8 cellular contexts compared by ENCODE assay signal in the genomic region with DNA sequence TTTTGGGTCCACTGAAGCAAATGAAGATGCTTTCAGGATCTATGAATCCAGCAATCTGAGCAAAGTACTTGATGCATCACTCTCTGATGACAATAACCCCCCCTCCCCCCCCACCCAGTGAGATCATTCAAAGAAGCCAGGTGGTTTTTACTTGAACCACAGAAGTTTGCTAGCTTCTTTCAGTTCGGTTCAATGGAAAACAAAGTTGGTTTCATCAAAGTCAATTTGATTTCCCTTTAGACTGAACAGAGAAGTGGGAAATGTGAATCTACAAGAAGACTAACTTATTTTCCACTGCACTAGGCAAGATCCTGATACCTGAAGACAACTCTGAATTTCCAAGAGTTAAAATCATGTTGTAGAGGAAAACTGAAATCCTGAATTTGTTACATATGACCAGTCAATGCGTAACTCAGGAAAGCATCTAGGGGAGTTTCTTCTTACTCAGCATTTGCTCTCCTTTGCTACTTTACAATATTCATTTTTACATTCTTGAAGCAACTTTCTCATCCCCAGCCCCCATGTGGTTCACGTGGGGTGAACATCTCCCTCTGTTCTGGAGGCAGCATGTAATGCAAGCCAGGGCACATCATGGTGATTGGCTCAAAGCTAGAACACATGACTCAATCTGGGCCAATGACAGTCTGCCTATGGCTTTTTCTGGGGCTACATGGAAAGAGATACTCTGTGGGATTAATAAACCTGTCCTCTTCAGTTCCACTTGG.
DNase-seq lines count a peak whose midpoint lies in the region; ATAC-seq, FAIRE-seq and TF ChIP-seq lines count a peak whose summit lies in the region.

No MANE protein-coding gene starts in this region.

- peak overlapping the region; percentile 43 for H3K4me3 Mint-ChIP-seq in CD4-positive, alpha-beta T cell
- no peak overlapping the region for H3K4me3 Mint-ChIP-seq in astrocyte (ENCODE audit: unreplicated experiment)

- FAIRE-seq in RCC 7860 (lab: Jason Lieb, UNC) (no peak), astrocyte (lab: Jason Lieb, UNC) (peak; percentile 20), HTR-8/SVneo (lab: Jason Lieb, UNC) (no peak)

- ATAC-seq in CD4-positive, alpha-beta T cell (ENCODE audit: poor library complexity), result peak; percentile 80
- ATAC-seq in GM21717 (IDR thresholded peaks at IDR 0.05; ENCODE audit: unreplicated experiment), result peak; percentile 68

- peak overlapping the region; percentile 80 for H3K27ac ChIP-seq in CD4-positive, alpha-beta T cell (ENCODE audit: low read depth, low read length)
- H3K27ac ChIP-seq in astrocyte (ENCODE audit: low read depth, low read length), result no peak overlapping the region

- peaks cover 19% of the 10 kb centered on the region for H3K4me1 ChIP-seq in astrocyte (ENCODE audit: insufficient read depth, low read length)

- DNase-seq in CD4-positive, alpha-beta T cell, result peak in 7 of 10 experiments; percentile 5 to 46 (median 28)
- peak; percentile 37 for DNase-seq in RCC 7860 (ENCODE audit: low spot score)
- no peak for DNase-seq in astrocyte (ENCODE audit: low read depth)
- DNase-seq in stimulated activated CD4-positive, alpha-beta T cell treated with anti-CD3 and anti-CD28 coated beads, TNF-alpha, amount 100 ng/mL, for 24 hours (ENCODE audit: low read depth in 3 of 3), result peak; percentile 40 to 72 (median 71)
- DNase-seq in GM19240 (ENCODE audit: insufficient read length, low spot score), result no peak
- no peak for DNase-seq in MG63
- no peak for DNase-seq in HTR-8/SVneo (ENCODE audit: insufficient read length, low spot score)

- no peak for TF ChIP-seq CTCF in CD4-positive, alpha-beta T cell (IDR thresholded peaks at IDR 0.05)
- TF ChIP-seq CTCF in astrocyte (IDR thresholded peaks at IDR 0.05; ENCODE audit: insufficient read depth, low read depth, low read length), result no peak

- intact Hi-C loops in CD4-positive, alpha-beta T cell (cut with DNase I, micrococcal nuclease), result loop anchor here (1.0 to 5.0 kb wide), 7 partner anchors 54 to 576 kb away; no protein-coding TSS in a partner anchor

- peaks cover 72% of the 10 kb centered on the region for H3K79me2 ChIP-seq in astrocyte (ENCODE audit: insufficient read depth, low read length)

- H3K27me3 ChIP-seq in CD4-positive, alpha-beta T cell (ENCODE audit: control insufficient read depth, insufficient read depth, low read length), result no peaks in the 10 kb centered on the region
- H3K27me3 ChIP-seq in astrocyte (ENCODE audit: insufficient read depth, low read length) (no peaks in the 10 kb centered on the region), MG63 (no peaks in the 10 kb centered on the region)

- no peaks in the 10 kb centered on the region for H3K9me3 Mint-ChIP-seq in CD4-positive, alpha-beta T cell
- peaks cover 2% of the 10 kb centered on the region for H3K9me3 Mint-ChIP-seq in astrocyte (ENCODE audit: unreplicated experiment)

- peaks cover 88% of the 10 kb centered on the region for H3K36me3 Mint-ChIP-seq in CD4-positive, alpha-beta T cell (ENCODE audit: low read depth)
- peaks cover 14% of the 10 kb centered on the region for H3K36me3 Mint-ChIP-seq in astrocyte (ENCODE audit: low read depth, unreplicated experiment)

- peaks cover 89% of the 10 kb centered on the region for H3K4me1 Mint-ChIP-seq in CD4-positive, alpha-beta T cell (ENCODE audit: low read depth)
- peaks cover 20% of the 10 kb centered on the region for H3K4me1 Mint-ChIP-seq in astrocyte (ENCODE audit: low read depth, unreplicated experiment)

- H3K36me3 ChIP-seq in astrocyte (ENCODE audit: insufficient read depth, low read length) (peaks cover 20% of the 10 kb centered on the region), MG63 (peaks cover 6% of the 10 kb centered on the region)

- H3K9ac ChIP-seq in astrocyte (ENCODE audit: low read length), result no peak overlapping the region

- H3K9me3 ChIP-seq in CD4-positive, alpha-beta T cell (ENCODE audit: control insufficient read depth, low read length), result no peaks in the 10 kb centered on the region
- H3K9me3 ChIP-seq in astrocyte (ENCODE audit: insufficient read depth, low read depth, low read length) (no peaks in the 10 kb centered on the region), MG63 (no peaks in the 10 kb centered on the region)

- H3K4me3 ChIP-seq in astrocyte (ENCODE audit: insufficient read depth, low read depth, low read length) (no peak overlapping the region), MG63 (no peak overlapping the region)

- CTCF ChIA-PET in CD4-positive, alpha-beta T cell (lab: Charles Lee), result interaction anchor here (1.3 kb wide), 2 partner anchors 23 to 387 kb away, joined by 3 read pairs; no protein-coding TSS in a partner anchor

- no peak overlapping the region for H2AFZ ChIP-seq in astrocyte (ENCODE audit: low read depth, low read length)

- POLR2A ChIA-PET in CD4-positive, alpha-beta T cell (lab: Charles Lee), result interaction anchor here (0.7 to 2.3 kb wide), 13 partner anchors 11 to 497 kb away, joined by 3 to 7 read pairs (median 4); no protein-coding TSS in a partner anchor

- peaks cover 28% of the 10 kb centered on the region for H4K20me1 ChIP-seq in astrocyte (ENCODE audit: insufficient read depth, low read length)

- no peak overlapping the region for H3K4me2 ChIP-seq in astrocyte (ENCODE audit: low read length)

- peak overlapping the region; percentile 96 for H3K27ac Mint-ChIP-seq in CD4-positive, alpha-beta T cell
- peak overlapping the region; percentile 34 for H3K27ac Mint-ChIP-seq in astrocyte (ENCODE audit: unreplicated experiment)

- no peaks in the 10 kb centered on the region for H3K27me3 Mint-ChIP-seq in CD4-positive, alpha-beta T cell
- H3K27me3 Mint-ChIP-seq in astrocyte (ENCODE audit: low read depth, unreplicated experiment), result no peaks in the 10 kb centered on the region

Comparison
In these comparisons a context has a peak if more than half of its experiments do, and no peak if none do; other contexts are left out.
1. DNase-seq: peak in CD4-positive, alpha-beta T cell (7 of 10), RCC 7860 (single experiment) and stimulated activated CD4-positive, alpha-beta T cell treated with anti-CD3 and anti-CD28 coated beads, TNF-alpha, amount 100 ng/mL, for 24 hours (3 of 3); none in astrocyte (single experiment), GM19240 (single experiment), MG63 (single experiment) and HTR-8/SVneo (single experiment).